Comparison of ENCODE assay signal across 1 cellular context in genomic region chr11:215581-216037, GRCh38.
A peak's percentile ranks its signal among the peaks of the same experiment; 100 is the strongest.
TF ChIP-seq lines count a peak whose summit lies in the region.

No MANE protein-coding gene starts in this region.

TF ChIP-seq in endothelial cell of umbilical vein, 7 proteins besides CTCF, POLR2A, EP300 and RAD21:
- no peak for TF ChIP-seq JUN (IDR thresholded peaks at IDR 0.05; ENCODE audit: borderline replicate concordance, insufficient read depth, insufficient read length, low read depth)
- no peak for TF ChIP-seq EZH2 (IDR thresholded peaks at IDR 0.05; ENCODE audit: borderline replicate concordance, low read depth, low read length, severe bottlenecking)
- TF ChIP-seq MYC (IDR thresholded peaks at IDR 0.05; ENCODE audit: low read depth, low read length) = no peak
- TF ChIP-seq GATA2 (IDR thresholded peaks at IDR 0.05; ENCODE audit: insufficient read depth, insufficient read length, low read depth, low read length) = no peak
- TF ChIP-seq POLR2AphosphoS5 (IDR thresholded peaks at IDR 0.05; ENCODE audit: insufficient read depth, low read depth, low read length) = peak; percentile 20
- TF ChIP-seq FOS (IDR thresholded peaks at IDR 0.05; ENCODE audit: borderline replicate concordance, insufficient read depth, low read length) = no peak
